1 cellular context compared by ENCODE assay signal in the genomic region with DNA sequence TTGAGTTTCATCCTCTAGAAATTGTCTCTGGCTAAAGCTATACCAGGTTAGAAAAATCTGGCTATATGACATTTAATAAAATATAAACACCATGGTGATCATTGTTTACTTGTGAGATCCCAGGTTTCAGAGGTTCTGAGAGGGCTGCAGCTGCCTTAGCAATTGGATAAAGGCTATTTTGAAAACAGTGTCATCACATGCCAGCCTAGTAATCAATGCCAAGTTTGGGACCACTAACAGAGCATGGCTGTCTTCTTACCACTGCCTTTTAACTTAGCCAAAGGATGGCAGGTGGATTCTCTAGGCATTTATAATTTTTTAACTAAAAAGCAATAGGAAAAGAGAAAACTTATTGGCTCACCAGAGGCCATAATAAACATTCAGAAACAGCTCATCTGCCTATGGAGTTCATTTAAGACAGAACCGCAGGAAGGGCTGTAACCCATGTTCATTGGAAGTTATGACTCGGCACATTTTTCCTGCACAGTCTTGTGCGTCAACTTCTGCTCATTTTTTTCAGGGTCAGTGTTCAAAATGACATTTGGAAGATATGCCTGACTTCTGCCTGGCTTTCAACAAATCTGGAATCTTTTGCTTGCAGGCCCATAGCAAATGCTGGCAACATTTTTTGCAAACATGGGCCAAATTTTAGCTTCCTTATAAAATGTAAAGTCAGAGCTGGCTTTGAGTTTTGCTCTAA.
A peak's percentile ranks its signal among the peaks of the same experiment; 100 is the strongest.
TF ChIP-seq lines count a peak whose summit lies in the region.

No MANE protein-coding gene starts in this region.

TF ChIP-seq in K562, 482 proteins besides CTCF, POLR2A, EP300 and RAD21 (continued from another document and continues in another):
- TF ChIP-seq ZC3H4 (CRISPR knock-in tag; IDR thresholded peaks at IDR 0.05; ENCODE audit: borderline replicate concordance) = no peak
- TF ChIP-seq, protein P1, sequence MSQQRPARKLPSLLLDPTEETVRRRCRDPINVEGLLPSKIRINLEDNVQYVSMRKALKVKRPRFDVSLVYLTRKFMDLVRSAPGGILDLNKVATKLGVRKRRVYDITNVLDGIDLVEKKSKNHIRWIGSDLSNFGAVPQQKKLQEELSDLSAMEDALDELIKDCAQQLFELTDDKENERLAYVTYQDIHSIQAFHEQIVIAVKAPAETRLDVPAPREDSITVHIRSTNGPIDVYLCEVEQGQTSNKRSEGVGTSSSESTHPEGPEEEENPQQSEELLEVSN (IDR thresholded peaks at IDR 0.05; ENCODE audit: borderline replicate concordance in 1 of 2, extremely low read depth in 1 of 2, insufficient read depth in 1 of 2, insufficient read length in 1 of 2, low read depth in 1 of 2, low read length in 1 of 2, poor library complexity in 1 of 2, severe bottlenecking in 1 of 2) = no peak
- no peak for TF ChIP-seq YY1 (IDR thresholded peaks at IDR 0.05; ENCODE audit: borderline replicate concordance in 1 of 3, control insufficient read depth in 1 of 3, extremely low read depth in 1 of 3, insufficient read depth in 3 of 3, insufficient read length in 1 of 3, insufficient replicate concordance in 2 of 3, low read depth in 1 of 3, low read length in 2 of 3)
- no peak for TF ChIP-seq POLR3G (IDR thresholded peaks at IDR 0.05; ENCODE audit: extremely low read depth, insufficient read length, insufficient replicate concordance)
- TF ChIP-seq, protein P2, sequence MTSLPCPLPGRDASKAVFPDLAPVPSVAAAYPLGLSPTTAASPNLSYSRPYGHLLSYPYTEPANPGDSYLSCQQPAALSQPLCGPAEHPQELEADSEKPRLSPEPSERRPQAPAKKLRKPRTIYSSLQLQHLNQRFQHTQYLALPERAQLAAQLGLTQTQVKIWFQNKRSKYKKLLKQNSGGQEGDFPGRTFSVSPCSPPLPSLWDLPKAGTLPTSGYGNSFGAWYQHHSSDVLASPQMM (CRISPR knock-in tag; IDR thresholded peaks at IDR 0.05) = no peak
- TF ChIP-seq SRSF1 (IDR thresholded peaks at IDR 0.05; ENCODE audit: low read depth, low read length) = no peak
- TF ChIP-seq, protein P3, sequence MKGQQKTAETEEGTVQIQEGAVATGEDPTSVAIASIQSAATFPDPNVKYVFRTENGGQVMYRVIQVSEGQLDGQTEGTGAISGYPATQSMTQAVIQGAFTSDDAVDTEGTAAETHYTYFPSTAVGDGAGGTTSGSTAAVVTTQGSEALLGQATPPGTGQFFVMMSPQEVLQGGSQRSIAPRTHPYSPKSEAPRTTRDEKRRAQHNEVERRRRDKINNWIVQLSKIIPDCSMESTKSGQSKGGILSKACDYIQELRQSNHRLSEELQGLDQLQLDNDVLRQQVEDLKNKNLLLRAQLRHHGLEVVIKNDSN (CRISPR knock-in tag; IDR thresholded peaks at IDR 0.05) = no peak
- no peak for TF ChIP-seq NUFIP1 (IDR thresholded peaks at IDR 0.05; ENCODE audit: partially characterized antibody)
- no peak for TF ChIP-seq THRAP3 (IDR thresholded peaks at IDR 0.05; ENCODE audit: borderline replicate concordance)
- TF ChIP-seq, protein P4, sequence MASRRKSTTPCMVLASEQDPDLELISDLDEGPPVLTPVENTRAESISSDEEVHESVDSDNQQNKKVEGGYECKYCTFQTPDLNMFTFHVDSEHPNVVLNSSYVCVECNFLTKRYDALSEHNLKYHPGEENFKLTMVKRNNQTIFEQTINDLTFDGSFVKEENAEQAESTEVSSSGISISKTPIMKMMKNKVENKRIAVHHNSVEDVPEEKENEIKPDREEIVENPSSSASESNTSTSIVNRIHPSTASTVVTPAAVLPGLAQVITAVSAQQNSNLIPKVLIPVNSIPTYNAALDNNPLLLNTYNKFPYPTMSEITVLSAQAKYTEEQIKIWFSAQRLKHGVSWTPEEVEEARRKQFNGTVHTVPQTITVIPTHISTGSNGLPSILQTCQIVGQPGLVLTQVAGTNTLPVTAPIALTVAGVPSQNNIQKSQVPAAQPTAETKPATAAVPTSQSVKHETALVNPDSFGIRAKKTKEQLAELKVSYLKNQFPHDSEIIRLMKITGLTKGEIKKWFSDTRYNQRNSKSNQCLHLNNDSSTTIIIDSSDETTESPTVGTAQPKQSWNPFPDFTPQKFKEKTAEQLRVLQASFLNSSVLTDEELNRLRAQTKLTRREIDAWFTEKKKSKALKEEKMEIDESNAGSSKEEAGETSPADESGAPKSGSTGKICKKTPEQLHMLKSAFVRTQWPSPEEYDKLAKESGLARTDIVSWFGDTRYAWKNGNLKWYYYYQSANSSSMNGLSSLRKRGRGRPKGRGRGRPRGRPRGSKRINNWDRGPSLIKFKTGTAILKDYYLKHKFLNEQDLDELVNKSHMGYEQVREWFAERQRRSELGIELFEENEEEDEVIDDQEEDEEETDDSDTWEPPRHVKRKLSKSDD (conservative IDR thresholded peaks at IDR 0.05; ENCODE audit: low read length) = no peak
- peak; percentile 87 for TF ChIP-seq MAFK (IDR thresholded peaks at IDR 0.05; ENCODE audit: low read length)
- TF ChIP-seq ZNF197 (CRISPR knock-in tag; IDR thresholded peaks at IDR 0.05; ENCODE audit: low read depth) = no peak
- TF ChIP-seq C11orf30 (IDR thresholded peaks at IDR 0.05; ENCODE audit: low read depth) = peak; percentile 92
- TF ChIP-seq GABPB2 (CRISPR knock-in tag; conservative IDR thresholded peaks at IDR 0.05) = no peak
- TF ChIP-seq MEF2D (tag; conservative IDR thresholded peaks at IDR 0.05; ENCODE audit: low read depth) = no peak
- TF ChIP-seq IRF9 (tag; IDR thresholded peaks at IDR 0.05) = no peak
- no peak for TF ChIP-seq NR2C2 (CRISPR knock-in tag; IDR thresholded peaks at IDR 0.05)
- TF ChIP-seq NR2C2 (tag; IDR thresholded peaks at IDR 0.05) = peak; percentile 53; the same call in 1 of the 2 replicates
- no peak for TF ChIP-seq ZNF24 (IDR thresholded peaks at IDR 0.05)
- TF ChIP-seq RBM17 (IDR thresholded peaks at IDR 0.05; ENCODE audit: borderline replicate concordance, low read depth, low read length) = no peak
- TF ChIP-seq POLR2B (IDR thresholded peaks at IDR 0.05; ENCODE audit: low read depth, partially characterized antibody) = no peak
- no peak for TF ChIP-seq POLR2AphosphoS5 (IDR thresholded peaks at IDR 0.05; ENCODE audit: control insufficient read depth, insufficient read depth, low read depth, low read length)
- no peak for TF ChIP-seq ZNF699 (CRISPR knock-in tag; IDR thresholded peaks at IDR 0.05; ENCODE audit: insufficient replicate concordance)
- no peak for TF ChIP-seq SNRNP70 (optimal IDR thresholded peaks at IDR 0.05; ENCODE audit: low read depth, low read length)
- TF ChIP-seq, protein P5, sequence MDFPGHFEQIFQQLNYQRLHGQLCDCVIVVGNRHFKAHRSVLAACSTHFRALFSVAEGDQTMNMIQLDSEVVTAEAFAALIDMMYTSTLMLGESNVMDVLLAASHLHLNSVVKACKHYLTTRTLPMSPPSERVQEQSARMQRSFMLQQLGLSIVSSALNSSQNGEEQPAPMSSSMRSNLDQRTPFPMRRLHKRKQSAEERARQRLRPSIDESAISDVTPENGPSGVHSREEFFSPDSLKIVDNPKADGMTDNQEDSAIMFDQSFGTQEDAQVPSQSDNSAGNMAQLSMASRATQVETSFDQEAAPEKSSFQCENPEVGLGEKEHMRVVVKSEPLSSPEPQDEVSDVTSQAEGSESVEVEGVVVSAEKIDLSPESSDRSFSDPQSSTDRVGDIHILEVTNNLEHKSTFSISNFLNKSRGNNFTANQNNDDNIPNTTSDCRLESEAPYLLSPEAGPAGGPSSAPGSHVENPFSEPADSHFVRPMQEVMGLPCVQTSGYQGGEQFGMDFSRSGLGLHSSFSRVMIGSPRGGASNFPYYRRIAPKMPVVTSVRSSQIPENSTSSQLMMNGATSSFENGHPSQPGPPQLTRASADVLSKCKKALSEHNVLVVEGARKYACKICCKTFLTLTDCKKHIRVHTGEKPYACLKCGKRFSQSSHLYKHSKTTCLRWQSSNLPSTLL (IDR thresholded peaks at IDR 0.05) = no peak
- TF ChIP-seq XRCC3 (IDR thresholded peaks at IDR 0.05) = no peak
- TF ChIP-seq NCOA1 (IDR thresholded peaks at IDR 0.05; ENCODE audit: low read depth) = no peak
- TF ChIP-seq BHLHE40 (IDR thresholded peaks at IDR 0.05; ENCODE audit: low read length) = peak; percentile 23; the same call in 1 of the 2 replicates
- TF ChIP-seq STAT5B (CRISPR knock-in tag; IDR thresholded peaks at IDR 0.05) = no peak
- TF ChIP-seq FOXP1 (CRISPR knock-in tag; IDR thresholded peaks at IDR 0.05) = no peak
- no peak for TF ChIP-seq ATF1 (CRISPR knock-in tag; IDR thresholded peaks at IDR 0.05)
- no peak for TF ChIP-seq ATF1 (tag; IDR thresholded peaks at IDR 0.05)
- TF ChIP-seq FOXK1 (CRISPR knock-in tag; IDR thresholded peaks at IDR 0.05; ENCODE audit: borderline replicate concordance) = no peak
- no peak for TF ChIP-seq SLC30A9 (CRISPR knock-in tag; IDR thresholded peaks at IDR 0.05)
- no peak for TF ChIP-seq ZNF277 (CRISPR knock-in tag; IDR thresholded peaks at IDR 0.05; ENCODE audit: borderline replicate concordance)
- TF ChIP-seq, protein P6, sequence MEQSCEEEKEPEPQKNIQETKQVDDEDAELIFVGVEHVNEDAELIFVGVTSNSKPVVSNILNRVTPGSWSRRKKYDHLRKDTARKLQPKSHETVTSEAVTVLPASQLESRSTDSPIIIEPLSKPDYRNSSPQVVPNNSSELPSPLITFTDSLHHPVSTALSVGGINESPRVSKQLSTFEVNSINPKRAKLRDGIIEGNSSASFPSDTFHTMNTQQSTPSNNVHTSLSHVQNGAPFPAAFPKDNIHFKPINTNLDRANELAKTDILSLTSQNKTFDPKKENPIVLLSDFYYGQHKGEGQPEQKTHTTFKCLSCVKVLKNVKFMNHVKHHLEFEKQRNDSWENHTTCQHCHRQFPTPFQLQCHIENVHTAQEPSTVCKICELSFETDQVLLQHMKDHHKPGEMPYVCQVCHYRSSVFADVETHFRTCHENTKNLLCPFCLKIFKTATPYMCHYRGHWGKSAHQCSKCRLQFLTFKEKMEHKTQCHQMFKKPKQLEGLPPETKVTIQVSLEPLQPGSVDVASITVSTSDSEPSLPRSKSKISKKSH (CRISPR knock-in tag; IDR thresholded peaks at IDR 0.05) = no peak
- no peak for TF ChIP-seq SETDB1 (IDR thresholded peaks at IDR 0.05; ENCODE audit: low read length)
- TF ChIP-seq POU5F1 (IDR thresholded peaks at IDR 0.05; ENCODE audit: borderline replicate concordance, low read depth, low read length, partially characterized antibody) = no peak
- TF ChIP-seq JUND (IDR thresholded peaks at IDR 0.05; ENCODE audit: borderline replicate concordance, low read depth, low read length) = peak; percentile 35; the same call in 1 of the 2 replicates
- TF ChIP-seq JUND (tag; IDR thresholded peaks at IDR 0.05; ENCODE audit: borderline replicate concordance, low read depth, low read length) = no peak
- no peak for TF ChIP-seq EZH2 (IDR thresholded peaks at IDR 0.05; ENCODE audit: borderline replicate concordance, low read depth, low read length)
- TF ChIP-seq BACH1 (tag; IDR thresholded peaks at IDR 0.05) = peak; percentile 95
- no peak for TF ChIP-seq ARNT (IDR thresholded peaks at IDR 0.05)
- no peak for TF ChIP-seq CCNT2 (IDR thresholded peaks at IDR 0.05; ENCODE audit: borderline replicate concordance, extremely low read depth, insufficient read length, low read depth, low read length)
- no peak for TF ChIP-seq ZNF444 (CRISPR knock-in tag; IDR thresholded peaks at IDR 0.05)
- TF ChIP-seq, protein P7, sequence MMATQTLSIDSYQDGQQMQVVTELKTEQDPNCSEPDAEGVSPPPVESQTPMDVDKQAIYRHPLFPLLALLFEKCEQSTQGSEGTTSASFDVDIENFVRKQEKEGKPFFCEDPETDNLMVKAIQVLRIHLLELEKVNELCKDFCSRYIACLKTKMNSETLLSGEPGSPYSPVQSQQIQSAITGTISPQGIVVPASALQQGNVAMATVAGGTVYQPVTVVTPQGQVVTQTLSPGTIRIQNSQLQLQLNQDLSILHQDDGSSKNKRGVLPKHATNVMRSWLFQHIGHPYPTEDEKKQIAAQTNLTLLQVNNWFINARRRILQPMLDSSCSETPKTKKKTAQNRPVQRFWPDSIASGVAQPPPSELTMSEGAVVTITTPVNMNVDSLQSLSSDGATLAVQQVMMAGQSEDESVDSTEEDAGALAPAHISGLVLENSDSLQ (IDR thresholded peaks at IDR 0.05) = 0 out of 2 replicates have a peak, but pooled peaks have one; percentile 4
- TF ChIP-seq NCOR1 (IDR thresholded peaks at IDR 0.05) = no peak
- no peak for TF ChIP-seq NFIC (IDR thresholded peaks at IDR 0.05)
- peak; percentile 64; the same call in 1 of the 2 replicates for TF ChIP-seq DPF2 (IDR thresholded peaks at IDR 0.05)
- TF ChIP-seq GTF2F1 (IDR thresholded peaks at IDR 0.05; ENCODE audit: low read depth, low read length) = no peak
- no peak for TF ChIP-seq FOS (IDR thresholded peaks at IDR 0.05; ENCODE audit: extremely low read depth, insufficient read length)
- peak; percentile 39; the same call in 1 of the 2 replicates for TF ChIP-seq CREM (IDR thresholded peaks at IDR 0.05; ENCODE audit: low read depth)
- no peak for TF ChIP-seq SMARCB1 (IDR thresholded peaks at IDR 0.05; ENCODE audit: insufficient read length, low read depth)
- no peak for TF ChIP-seq RBM15 (IDR thresholded peaks at IDR 0.05; ENCODE audit: insufficient read depth, low read length)
- no peak for TF ChIP-seq RHOXF2B (CRISPR knock-in tag; conservative IDR thresholded peaks at IDR 0.05)
- no peak for TF ChIP-seq MCM7 (IDR thresholded peaks at IDR 0.05)
- TF ChIP-seq BRF2 (IDR thresholded peaks at IDR 0.05; ENCODE audit: borderline replicate concordance, insufficient read depth, insufficient read length) = no peak
- TF ChIP-seq HDAC3 (IDR thresholded peaks at IDR 0.05; ENCODE audit: borderline replicate concordance, partially characterized antibody) = no peak
- peak; percentile 68 for TF ChIP-seq SMARCA4 (IDR thresholded peaks at IDR 0.05)
